20 cellular contexts compared by ENCODE assay signal in genomic region chr4:157245351-157245750, GRCh38.
DNase-seq lines count a peak whose midpoint lies in the region; ATAC-seq and FAIRE-seq lines count a peak whose summit lies in the region.
"Had no signal": no experiment of that assay in that cellular context is flagged by ENCODE, and none has a peak within 500 bp of the region (broad histone marks: within the 10 kb centered on the region; RNA-seq: fewer than 3 reads in every experiment).

No MANE protein-coding gene starts in this region.

- peak; percentile 24 for FAIRE-seq in islet of Langerhans (lab: Jason Lieb, UNC)
- FAIRE-seq: A204.1, GM12878, GM19239 had no signal

- ATAC-seq in GM18867 (IDR thresholded peaks at IDR 0.05; ENCODE audit: unreplicated experiment): no peak
- ATAC-seq: GM12878 had no signal

- no peak for DNase-seq in substantia nigra (lab: John Stamatoyannopoulos, UW)
- no peak for DNase-seq in GOT3 (lab: John Stamatoyannopoulos, UW)
- no peak for DNase-seq in NCI-H2029 treated with DMSO at 0.1 percent for 48 hours (lab: John Stamatoyannopoulos, UW)
- DNase-seq in NCI-H2081 (lab: John Stamatoyannopoulos, UW): no peak
- DNase-seq: ACHN; BE2C; C1 segment of cervical spinal cord; CD4-positive, CD25-positive, alpha-beta regulatory T cell; CD8-positive, alpha-beta memory T cell; COR-L47; DMS 273 treated with DMSO at 0.1 percent for 48 hours; DMS53; DND-41; EL had no signal

- peak overlapping the region; percentile 11 for H3K27ac ChIP-seq in cingulate gyrus (ENCODE audit: low read depth, low read length)
- peak overlapping the region; percentile 54 for H3K27ac ChIP-seq in substantia nigra (ENCODE audit: low read depth, low read length, poor library complexity, severe bottlenecking)
